Comparison of ENCODE assay signal across 23 cellular contexts in the genomic region with DNA sequence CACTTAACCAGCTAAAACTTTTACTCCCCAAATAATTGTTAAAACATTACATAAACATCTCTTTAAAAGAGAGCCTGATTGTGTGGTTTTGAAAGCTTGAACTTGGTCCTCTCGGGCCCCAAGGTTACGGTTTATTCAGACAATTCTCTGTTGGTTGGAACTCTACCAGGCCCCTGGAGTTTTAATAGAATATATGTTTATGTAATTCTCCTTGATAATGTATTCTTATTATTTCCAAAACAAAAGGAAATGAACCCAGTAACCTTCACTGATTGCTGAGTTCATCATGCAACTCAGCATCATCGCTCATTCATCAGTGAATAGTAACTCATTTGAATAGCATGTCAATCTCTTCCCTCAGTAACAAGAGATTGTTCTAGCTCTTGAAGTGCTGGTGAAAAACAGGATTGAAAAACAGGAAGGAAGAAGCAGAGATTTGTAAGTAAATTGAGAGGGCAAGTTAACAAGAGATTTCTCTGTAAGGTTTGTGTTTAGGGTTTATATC.
"Had no signal": no experiment of that assay in that cellular context is flagged by ENCODE, and none has a peak within 500 bp of the region (broad histone marks: within the 10 kb centered on the region; RNA-seq: fewer than 3 reads in every experiment).

No MANE protein-coding gene starts in this region.

- H3K27ac ChIP-seq: breast epithelium, Peyer's patch, RWPE1, SJCRH30 had no signal

- H3K27me3 ChIP-seq: breast epithelium, Peyer's patch, SJCRH30 had no signal

- H3K4me1 ChIP-seq: breast epithelium, Peyer's patch, SJCRH30 had no signal

- DNase-seq: activated CD4-positive, alpha-beta T cell treated with anti-CD3 and anti-CD28 coated beads for 4 hours; activated CD8-positive, alpha-beta memory T cell treated with anti-CD3 and anti-CD28 coated beads, Interleukin-2, amount 50 U/mL, for 4 hours; activated CD8-positive, alpha-beta T cell treated with anti-CD3 and anti-CD28 coated beads for 36 hours; activated gamma-delta T cell treated with Interleukin-2 at 50 U/mL for 16 hours; activated naive CD4-positive, alpha-beta T cell treated with anti-CD3 and anti-CD28 coated beads, Interleukin-2, amount 10 ng/mL, durations not matched to agents 7 days and 5 days; activated naive CD8-positive, alpha-beta T cell treated with anti-CD3 and anti-CD28 coated beads for 36 hours; activated T-cell treated with anti-CD3 and anti-CD28 coated beads, Interleukin-2, amount 50 U/mL, for 72 hours; central memory CD4-positive, alpha-beta T cell; Kasumi-1; KBM-7; NCI-H1048; NCI-H146; NCI-H187 treated with DMSO at 0.1 percent for 48 hours; NCI-H2081 treated with DMSO at 0.1 percent for 48 hours; NCI-H2171 treated with DMSO at 0.1 percent for 48 hours; NCI-H226; NCI-H526; Peyer's patch; Right ventricle myocardium superior; SJCRH30 had no signal

- H3K4me3 ChIP-seq: breast epithelium, Peyer's patch, SJCRH30 had no signal

- H3K9me3 ChIP-seq: breast epithelium, Peyer's patch, SJCRH30 had no signal

- H3K36me3 ChIP-seq: breast epithelium, Peyer's patch, SJCRH30 had no signal

- ATAC-seq: activated CD4-positive, CD25-positive, alpha-beta regulatory T cell treated with anti-CD3 and anti-CD28 coated beads, Interleukin-2, amount 50 U/mL, for 24 hours; activated CD8-positive, alpha-beta T cell treated with anti-CD3 and anti-CD28 coated beads for 36 hours; activated T-cell treated with anti-CD3 and anti-CD28 coated beads, Interleukin-2, amount 50 U/mL, for 72 hours had no signal
